In the genomic region with DNA sequence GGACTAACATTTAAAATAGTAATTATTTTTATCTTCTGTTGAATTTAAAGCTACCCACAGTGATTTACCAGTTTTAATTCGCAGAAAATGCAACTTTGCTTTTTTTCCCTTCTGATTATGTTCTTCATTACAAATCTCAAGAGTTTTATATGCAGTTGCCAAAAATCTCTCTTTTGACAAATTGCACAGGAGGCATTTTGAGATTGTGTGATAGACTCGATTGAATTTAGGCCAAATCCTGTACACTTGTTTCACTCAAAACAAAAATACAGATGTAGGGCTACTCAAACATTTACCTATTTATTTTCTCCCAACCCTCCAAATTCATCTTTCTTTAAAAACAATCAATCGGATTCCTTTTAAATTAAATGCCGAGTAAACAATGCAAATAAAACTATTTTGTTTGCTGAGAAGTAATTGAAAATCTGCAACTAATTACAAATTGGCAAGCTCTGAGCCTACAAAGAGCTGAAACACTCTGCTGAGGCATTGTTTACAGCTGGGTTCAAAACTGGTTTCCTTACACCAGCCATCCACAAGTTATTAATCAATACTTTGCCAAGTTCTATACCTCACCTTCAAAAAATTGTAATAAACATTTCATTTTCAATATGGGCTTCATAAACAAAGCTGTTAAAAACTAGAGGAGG, we compare ENCODE assay signal across 23 cellular contexts.
A peak's percentile ranks its signal among the peaks of the same experiment; 100 is the strongest.
DNase-seq lines count a peak whose midpoint lies in the region; ATAC-seq and TF ChIP-seq lines count a peak whose summit lies in the region.
"Had no signal": no experiment of that assay in that cellular context is flagged by ENCODE, and none has a peak within 500 bp of the region (broad histone marks: within the 10 kb centered on the region; RNA-seq: fewer than 3 reads in every experiment).

No MANE protein-coding gene starts in this region.

- peaks cover 29% of the 10 kb centered on the region for H3K4me1 ChIP-seq in GM23338 (ENCODE audit: insufficient read depth)
- H3K4me1 ChIP-seq in adipocyte (ENCODE audit: control insufficient read depth, insufficient read depth, low read length), result peaks cover 15% of the 10 kb centered on the region
- H3K4me1 ChIP-seq in mesenchymal stem cell (ENCODE audit: control insufficient read depth, insufficient read depth, low read depth, low read length), result no peaks in the 10 kb centered on the region
- peaks cover 27% of the 10 kb centered on the region for H3K4me1 ChIP-seq in body of pancreas

- no peaks in the 10 kb centered on the region for H4K20me1 ChIP-seq in GM23338 (replicated peaks; ENCODE audit: insufficient read depth)

- H3K4me3 Mint-ChIP-seq in GM23338 (no peak overlapping the region), T-cell (no peak overlapping the region)
- H3K4me3 Mint-ChIP-seq: CD4-positive, alpha-beta memory T cell had no signal

- H4K8ac ChIP-seq in mesenchymal stem cell (ENCODE audit: low read length), result no peak overlapping the region

- no peak overlapping the region for H2BK120ac ChIP-seq in mesenchymal stem cell (ENCODE audit: low read depth, low read length)

- H3K4me2 ChIP-seq in GM23338 (no peak overlapping the region), mesenchymal stem cell (ENCODE audit: low read length, poor library complexity, severe bottlenecking) (no peak overlapping the region)
- H3K4me2 ChIP-seq: PC-9 had no signal

- H3K4me1 Mint-ChIP-seq in GM23338 (peaks cover 29% of the 10 kb centered on the region), T-cell (no peaks in the 10 kb centered on the region)
- H3K4me1 Mint-ChIP-seq: CD4-positive, alpha-beta memory T cell had no signal

- H3K9me3 Mint-ChIP-seq in GM23338 (no peaks in the 10 kb centered on the region), T-cell (no peaks in the 10 kb centered on the region)

- ATAC-seq in GM23338 (no peak), body of pancreas (no peak), T-cell (replicated peaks in 1 of 4) (no peak), HG03196 (IDR thresholded peaks at IDR 0.05; ENCODE audit: unreplicated experiment) (no peak)
- ATAC-seq: Right ventricle myocardium inferior had no signal

- H3K9me3 ChIP-seq in adipocyte (ENCODE audit: control insufficient read depth, low read length) (no peaks in the 10 kb centered on the region), mesenchymal stem cell (ENCODE audit: control insufficient read depth, low read length) (no peaks in the 10 kb centered on the region), body of pancreas (no peaks in the 10 kb centered on the region)
- H3K9me3 ChIP-seq: SJCRH30 had no signal

- H3K4ac ChIP-seq in mesenchymal stem cell (ENCODE audit: low read depth in 1 of 2, low read length in 2 of 2), result no peak overlapping the region

- no peak overlapping the region for H3K14ac ChIP-seq in mesenchymal stem cell (ENCODE audit: low read length in 2 of 2)

- H2BK5ac ChIP-seq in mesenchymal stem cell (ENCODE audit: low read depth, low read length, poor library complexity, severe bottlenecking), result no peak overlapping the region

- H3K36me3 Mint-ChIP-seq in GM23338 (ENCODE audit: low read depth) (peaks cover 5% of the 10 kb centered on the region; the same call in 2 of the 3 replicates), T-cell (peaks cover 32% of the 10 kb centered on the region)

- H3K23ac ChIP-seq in mesenchymal stem cell (ENCODE audit: low read length in 2 of 2), result no peak overlapping the region

- H3K27me3 Mint-ChIP-seq in GM23338 (ENCODE audit: insufficient read depth, low read depth, poor library complexity) (peaks cover 4% of the 10 kb centered on the region), T-cell (no peaks in the 10 kb centered on the region)
- H3K27me3 Mint-ChIP-seq: CD4-positive, alpha-beta memory T cell had no signal

- TF ChIP-seq CTCF in GM23338 (conservative IDR thresholded peaks at IDR 0.05; ENCODE audit: low read depth in 2 of 2) (no peak), body of pancreas (IDR thresholded peaks at IDR 0.05) (no peak)

- H3K27ac ChIP-seq in GM23338 (ENCODE audit: low read depth) (0 out of 2 replicates have a peak overlapping the region, but pooled peaks have one; percentile 1), mesenchymal stem cell (ENCODE audit: low read length, poor library complexity, severe bottlenecking) (no peak overlapping the region), body of pancreas (no peak overlapping the region)
- H3K27ac ChIP-seq: 22Rv1, PC-9, SJCRH30 had no signal

- no peak overlapping the region for H2AK5ac ChIP-seq in mesenchymal stem cell (ENCODE audit: low read length, severe bottlenecking)

- DNase-seq in NCI-H1105 treated with DMSO at 0.1 percent for 48 hours (lab: John Stamatoyannopoulos, UW) (peak; percentile 41), NCI-H1105 (lab: John Stamatoyannopoulos, UW) (no peak), GM23338 (ENCODE audit: low spot score) (no peak), adipocyte (ENCODE audit: low read depth) (peak; percentile 64), mesenchymal stem cell (no peak), body of pancreas (no peak), T-cell (no peak)
- DNase-seq: AML-193; C1 segment of cervical spinal cord; CD4-positive, alpha-beta memory T cell; COR-L47; DMS53; Karpas-422; MV-4-11; NCI-H2029; NCI-H446; NCI-H524 treated with DMSO at 0.1 percent for 48 hours; NCI-H774; PC-9; SJCRH30 had no signal

- TF ChIP-seq POLR2A in body of pancreas (IDR thresholded peaks at IDR 0.05), result no peak

- 95% methylated on average over 2 of the region's 4 CpGs for WGBS in mesenchymal stem cell
- WGBS in body of pancreas, 2 donors, result 52 to 54% methylated on average over 4 of the region's 4 CpGs

- no peak overlapping the region for H3K4me3 ChIP-seq in GM23338
- H3K4me3 ChIP-seq in adipocyte (ENCODE audit: low read length), result no peak overlapping the region
- no peak overlapping the region for H3K4me3 ChIP-seq in mesenchymal stem cell (ENCODE audit: insufficient read depth in 1 of 2, low read depth in 1 of 2, low read length in 2 of 2)
- no peak overlapping the region for H3K4me3 ChIP-seq in body of pancreas
- H3K4me3 ChIP-seq: PC-9, SJCRH30 had no signal

- H3K9ac ChIP-seq in adipocyte (ENCODE audit: low read length), result no peak overlapping the region
- H3K9ac ChIP-seq in mesenchymal stem cell (ENCODE audit: low read length), result peak overlapping the region; percentile 11

- H3K79me1 ChIP-seq in mesenchymal stem cell (replicated peaks; ENCODE audit: low read length, poor library complexity, severe bottlenecking), result no peaks in the 10 kb centered on the region

- no peak overlapping the region for H4K91ac ChIP-seq in mesenchymal stem cell (ENCODE audit: low read length)

- no peak overlapping the region for H2BK15ac ChIP-seq in mesenchymal stem cell (ENCODE audit: low read depth, poor library complexity, severe bottlenecking)

- intact Hi-C loops in body of pancreas (cut with DNase I), result no loop called here

- H3K36me3 ChIP-seq in GM23338 (ENCODE audit: insufficient read depth) (no peaks in the 10 kb centered on the region; the same call in 1 of the 2 replicates), adipocyte (ENCODE audit: control insufficient read depth, insufficient read depth, low read length, severe bottlenecking) (no peaks in the 10 kb centered on the region), mesenchymal stem cell (ENCODE audit: control insufficient read depth in 1 of 2, insufficient read depth in 2 of 2, low read depth in 1 of 2, low read length in 2 of 2) (no peaks in the 10 kb centered on the region), body of pancreas (replicated peaks in 1 of 2; ENCODE audit: insufficient read depth in 1 of 2, low read depth in 2 of 2) (no peaks in the 10 kb centered on the region)
- H3K36me3 ChIP-seq: SJCRH30 had no signal

- no peak overlapping the region for H3K27ac Mint-ChIP-seq in GM23338
- no peak overlapping the region for H3K27ac Mint-ChIP-seq in T-cell
- H3K27ac Mint-ChIP-seq: CD4-positive, alpha-beta memory T cell had no signal

- CTCF ChIA-PET in T-cell (lab: Charles Lee), result interaction anchor here in 1 of 2 donors (0.6 to 0.7 kb wide), 2 partner anchors 27 to 342 kb away, joined by 3 read pairs; no protein-coding TSS in a partner anchor

- H3K27me3 ChIP-seq in GM23338 (ENCODE audit: insufficient read depth) (no peaks in the 10 kb centered on the region), adipocyte (replicated peaks; ENCODE audit: control insufficient read depth, insufficient read depth, low read length) (no peaks in the 10 kb centered on the region), mesenchymal stem cell (ENCODE audit: control insufficient read depth in 1 of 2, insufficient read depth in 1 of 2, low read length in 2 of 2) (no peaks in the 10 kb centered on the region), body of pancreas (no peaks in the 10 kb centered on the region)
- H3K27me3 ChIP-seq: SJCRH30 had no signal

- H3K79me2 ChIP-seq in GM23338 (replicated peaks; ENCODE audit: insufficient read depth), result no peaks in the 10 kb centered on the region

- H2AFZ ChIP-seq in GM23338 (no peak overlapping the region), mesenchymal stem cell (ENCODE audit: low read depth, low read length) (no peak overlapping the region)
- H2AFZ ChIP-seq: PC-9 had no signal

- no peak overlapping the region for H3K18ac ChIP-seq in mesenchymal stem cell (ENCODE audit: low read depth in 1 of 2, low read length in 2 of 2)

- no peak overlapping the region for H2BK12ac ChIP-seq in mesenchymal stem cell (ENCODE audit: low read length in 2 of 2)

- no peaks in the 10 kb centered on the region for H3K9me2 ChIP-seq in GM23338 (ENCODE audit: insufficient read depth)

- POLR2A ChIA-PET in T-cell (lab: Charles Lee), result interaction anchor here in 1 of 2 donors (0.6 kb wide), 1 partner anchor 828 kb away, joined by 3 read pairs; no protein-coding TSS in a partner anchor

- peaks cover 8% of the 10 kb centered on the region for H3F3A ChIP-seq in GM23338 (replicated peaks; ENCODE audit: low read depth)

Comparison
In these comparisons a context has a peak if more than half of its experiments do, and no peak if none do; other contexts are left out.
1. DNase-seq: peak in NCI-H1105 treated with DMSO at 0.1 percent for 48 hours (single experiment) and adipocyte (single experiment); none in NCI-H1105 (single experiment), GM23338 (single experiment), mesenchymal stem cell (single experiment), body of pancreas (0 of 4) and T-cell (0 of 34).